28 cellular contexts compared by ENCODE assay signal in genomic region chr1:33391669-33392068, GRCh38. TPM values are rescaled to one million over a fixed set of nuclear protein-coding genes. Genes with fewer than 3 reads are reported as not detected.
A peak's percentile ranks its signal among the peaks of the same experiment; 100 is the strongest.
DNase-seq lines count a peak whose midpoint lies in the region; ATAC-seq and TF ChIP-seq lines count a peak whose summit lies in the region.
"Had no signal": no experiment of that assay in that cellular context is flagged by ENCODE, and none has a peak within 500 bp of the region (broad histone marks: within the 10 kb centered on the region; RNA-seq: fewer than 3 reads in every experiment).

No MANE protein-coding gene starts in this region.

- peaks cover 55% of the 10 kb centered on the region for H3K79me2 ChIP-seq in neural cell (replicated peaks; ENCODE audit: insufficient read depth, low read length)

- peak overlapping the region; percentile 39; the same call in 1 of the 2 replicates for H3K23ac ChIP-seq in IMR-90 (ENCODE audit: low read depth, low read length)

- intact Hi-C loops in IMR-90 (cut with micrococcal nuclease) = no loop called here

- TF ChIP-seq POLR2A in IMR-90 (IDR thresholded peaks at IDR 0.05; ENCODE audit: low read depth, low read length) = no peak

- dilution Hi-C loops in IMR-90 (cut with HindIII; ENCODE audit: low sequenced_read_pairs, unreplicated experiment) = no loop called here

- DNase-seq in IMR-90 (no peak), NCI-H69 (lab: John Stamatoyannopoulos, UW) (peak; percentile 20), iPS-NIHi7 (ENCODE audit: extremely low spot score) (peak; percentile 19), OCI-M1 (lab: John Stamatoyannopoulos, UW) (no peak), chondrocyte (ENCODE audit: low spot score) (no peak)
- DNase-seq in stimulated activated CD4-positive, alpha-beta T cell treated with anti-CD3 and anti-CD28 coated beads, Interleukin-2, amount 100 ng/mL, for 24 hours = no peak
- DNase-seq: AML-193; CD4-positive, alpha-beta memory T cell; COR-L47; DMS53; GM23248; H7; NCI-H1105; NCI-H1694 treated with DMSO at 0.1 percent for 48 hours; NCI-H2081; NCI-H2171 treated with DMSO at 0.1 percent for 48 hours; NCI-H345; NCI-H510A treated with DMSO at 0.1 percent for 48 hours; SHP77 treated with DMSO at 0.1 percent for 48 hours; SW 1271 had no signal

- peak overlapping the region; percentile 84 for H2BK20ac ChIP-seq in IMR-90 (ENCODE audit: low read depth, low read length)

- H3K4me3 ChIP-seq in IMR-90 (ENCODE audit: insufficient read depth, low read depth, low read length) = no peak overlapping the region
- H3K4me3 ChIP-seq in neural cell (ENCODE audit: low read length) = peak overlapping the region; percentile 71
- H3K4me3 ChIP-seq: A549; BLaER1 treated with 17β-estradiol and CSF1 and Interleukin-3, amounts not matched to agents 10 nM and 100 nM; GM23248; K562 had no signal

- H2AK5ac ChIP-seq in IMR-90 (ENCODE audit: low read depth, low read length) = peak overlapping the region; percentile 84

- H3K18ac ChIP-seq in IMR-90 (ENCODE audit: low read depth, low read length) = peak overlapping the region; percentile 99

- POLR2A ChIA-PET in IMR-90 (lab: Charles Lee; ENCODE audit: unreplicated experiment) = no interaction called here

- 80% methylated on average over 2 of the region's 5 CpGs; no CpG with 5 or more reads in 1 of the 2 experiments for WGBS in IMR-90 (ENCODE audit: extremely low coverage in 2 of 2, insufficient read length in 1 of 2), 2 experiments

- peak overlapping the region; percentile 98 for H2BK120ac ChIP-seq in IMR-90 (ENCODE audit: low read depth, low read length)

- H3K79me1 ChIP-seq in IMR-90 (ENCODE audit: low read depth in 1 of 2, low read length in 2 of 2) = peaks cover 12 to 28% of the 10 kb centered on the region in 2 experiments; a peak in 3 of 4 replicates

- H3K36me3 Mint-ChIP-seq in chondrocyte (ENCODE audit: low read depth) = no peaks in the 10 kb centered on the region
- H3K36me3 Mint-ChIP-seq: CD4-positive, alpha-beta memory T cell had no signal

- H2AK9ac ChIP-seq in IMR-90 (replicated peaks; ENCODE audit: low read depth, low read length, poor library complexity) = peak overlapping the region; percentile 6

- no peaks in the 10 kb centered on the region for H3K27me3 ChIP-seq in IMR-90 (ENCODE audit: control insufficient read depth, insufficient read depth, low read length)
- no peaks in the 10 kb centered on the region for H3K27me3 ChIP-seq in neural cell (ENCODE audit: insufficient read depth, low read depth, low read length)
- H3K27me3 ChIP-seq: BLaER1 treated with 17β-estradiol and CSF1 and Interleukin-3, amounts not matched to agents 10 nM and 100 nM had no signal

- H3K9me3 ChIP-seq in IMR-90 (ENCODE audit: control insufficient read depth, insufficient read depth, low read length) (no peaks in the 10 kb centered on the region), neural cell (ENCODE audit: low read length) (peaks cover 6% of the 10 kb centered on the region)
- H3K9me3 ChIP-seq: A549; BLaER1 treated with 17β-estradiol and CSF1 and Interleukin-3, amounts not matched to agents 10 nM and 100 nM had no signal

- no peak overlapping the region for H3K4me3 Mint-ChIP-seq in chondrocyte (ENCODE audit: unreplicated experiment)
- H3K4me3 Mint-ChIP-seq: CD4-positive, alpha-beta memory T cell had no signal

- TF ChIP-seq RAD21 in IMR-90 (IDR thresholded peaks at IDR 0.05; ENCODE audit: low read length) (no peak), neural cell (conservative IDR thresholded peaks at IDR 0.05) (no peak)

- H3K9me1 ChIP-seq in IMR-90 (ENCODE audit: insufficient read depth, low read length) = peaks cover 20% of the 10 kb centered on the region

- H3K4me2 ChIP-seq in IMR-90 (ENCODE audit: low read depth, low read length) = no peak overlapping the region
- H3K4me2 ChIP-seq in neural cell (ENCODE audit: low read length) = peak overlapping the region; percentile 75
- H3K4me2 ChIP-seq: A549 had no signal

- no peaks in the 10 kb centered on the region for H3K27me3 Mint-ChIP-seq in chondrocyte (ENCODE audit: low read depth)

- H4K91ac ChIP-seq in IMR-90 (ENCODE audit: insufficient read depth, low read depth, low read length) = peak overlapping the region; percentile 65

- peak overlapping the region; percentile 14 for H2BK5ac ChIP-seq in IMR-90 (ENCODE audit: low read depth, low read length, poor library complexity, severe bottlenecking)

- H4K20me1 ChIP-seq in IMR-90 (ENCODE audit: insufficient read depth, low read length) (no peaks in the 10 kb centered on the region), neural cell (ENCODE audit: insufficient read depth) (no peaks in the 10 kb centered on the region)
- H4K20me1 ChIP-seq: BLaER1 treated with 17β-estradiol and CSF1 and Interleukin-3, amounts not matched to agents 10 nM and 100 nM had no signal

- H3K27ac Mint-ChIP-seq in chondrocyte (ENCODE audit: unreplicated experiment) = no peak overlapping the region
- H3K27ac Mint-ChIP-seq: CD4-positive, alpha-beta memory T cell had no signal

- H3K9me2 ChIP-seq in neural cell (ENCODE audit: insufficient read depth, low read length) = no peaks in the 10 kb centered on the region

- ATAC-seq in IMR-90 (ENCODE audit: low read depth) (no peak), GM21515 (IDR thresholded peaks at IDR 0.05; ENCODE audit: unreplicated experiment) (no peak)
- ATAC-seq: A549, HepG2, K562, Panc1 had no signal

- no peak overlapping the region for H3K56ac ChIP-seq in IMR-90 (ENCODE audit: extremely low read depth, insufficient read depth, low read length)

- TF ChIP-seq CTCF in IMR-90 (conservative IDR thresholded peaks at IDR 0.05; ENCODE audit: low read depth, low read length) (no peak), neural cell (IDR thresholded peaks at IDR 0.05; ENCODE audit: poor library complexity, severe bottlenecking) (no peak), chondrocyte (IDR thresholded peaks at IDR 0.05) (no peak)

- TF ChIP-seq EP300 in neural cell (conservative IDR thresholded peaks at IDR 0.05; ENCODE audit: poor library complexity, severe bottlenecking) = no peak

- H3K9ac ChIP-seq in IMR-90 (ENCODE audit: low read depth, low read length) = no peak overlapping the region
- H3K9ac ChIP-seq in neural cell (ENCODE audit: low read length) = peak overlapping the region; percentile 92
- H3K9ac ChIP-seq: BLaER1 treated with 17β-estradiol and CSF1 and Interleukin-3, amounts not matched to agents 10 nM and 100 nM; GM23248 had no signal

- peak overlapping the region; percentile 44 to 54; a peak in 3 of 4 replicates for H4K8ac ChIP-seq in IMR-90 (ENCODE audit: low read depth in 2 of 2, low read length in 2 of 2)

- peak overlapping the region; percentile 93; the same call in 2 of the 3 replicates for H2BK15ac ChIP-seq in IMR-90 (ENCODE audit: low read depth, low read length)

- CTCF ChIA-PET in IMR-90 (lab: Yijun Ruan, JAX) = interaction anchor here (0.7 to 0.8 kb wide), 2 partner anchors 64 to 79 kb away, joined by 3 to 5 read pairs; no protein-coding TSS in a partner anchor

- peak overlapping the region; percentile 69 for H4K5ac ChIP-seq in IMR-90 (ENCODE audit: low read depth, low read length)

- H3K36me3 ChIP-seq in IMR-90 (ENCODE audit: control insufficient read depth, insufficient read depth, low read length) (no peaks in the 10 kb centered on the region), neural cell (ENCODE audit: insufficient read depth, low read length) (peaks cover 7% of the 10 kb centered on the region)
- H3K36me3 ChIP-seq: BLaER1 treated with 17β-estradiol and CSF1 and Interleukin-3, amounts not matched to agents 10 nM and 100 nM had no signal

- H3K14ac ChIP-seq in IMR-90 (replicated peaks; ENCODE audit: low read depth, low read length) = peak overlapping the region; percentile 70

- H3K4me1 ChIP-seq in IMR-90 (ENCODE audit: control insufficient read depth, insufficient read depth, low read length) = peaks cover 55% of the 10 kb centered on the region
- H3K4me1 ChIP-seq: A549 had no signal

- peak overlapping the region; percentile 32; the same call in 1 of the 2 replicates for H3K27ac ChIP-seq in IMR-90 (ENCODE audit: insufficient read depth, low read length)
- peak overlapping the region; percentile 99 for H3K27ac ChIP-seq in neural cell (ENCODE audit: low read length)
- H3K27ac ChIP-seq: A549; BLaER1 treated with 17β-estradiol and CSF1 and Interleukin-3, amounts not matched to agents 10 nM and 100 nM; RWPE1 had no signal

- no TSS peak for BruUV-seq in IMR-90 (replicated peaks; lab: Mats Ljungman, UMichigan)

- peak overlapping the region; percentile 97 for H3K4ac ChIP-seq in IMR-90 (ENCODE audit: low read depth, low read length)

- in situ Hi-C loops in IMR-90 (cut with MboI; ENCODE audit: low sequenced_read_pairs) = loop anchor here (5.0 kb wide), 1 partner anchor 41 kb away; the partner anchor contains the start of gene PHC2

- peaks cover 22% of the 10 kb centered on the region for H3F3A ChIP-seq in neural cell (ENCODE audit: insufficient read depth, low read length, poor library complexity, severe bottlenecking)

- H3K4me1 Mint-ChIP-seq in chondrocyte (ENCODE audit: low read depth) = peaks cover 44% of the 10 kb centered on the region

- peaks cover 3% of the 10 kb centered on the region for H3K9me3 Mint-ChIP-seq in chondrocyte (ENCODE audit: low read depth)
- H3K9me3 Mint-ChIP-seq: CD4-positive, alpha-beta memory T cell had no signal

- H2AFZ ChIP-seq in IMR-90 (replicated peaks; ENCODE audit: low read length, poor library complexity) = no peak overlapping the region
- H2AFZ ChIP-seq in neural cell (ENCODE audit: low read depth, low read length) = no peak overlapping the region
- H2AFZ ChIP-seq: GM23248 had no signal

TF ChIP-seq in IMR-90, 13 proteins besides CTCF, POLR2A, EP300 and RAD21 (continues in another document):
- TF ChIP-seq USF2 (IDR thresholded peaks at IDR 0.05; ENCODE audit: low read depth, low read length) = no peak

TF ChIP-seq in neural cell, 6 proteins besides CTCF, POLR2A, EP300 and RAD21 (continues in another document):
- TF ChIP-seq MXI1 (conservative IDR thresholded peaks at IDR 0.05; ENCODE audit: poor library complexity, severe bottlenecking) (no peak), TAF1 (IDR thresholded peaks at IDR 0.05; ENCODE audit: low read depth) (no peak), SMC3 (conservative IDR thresholded peaks at IDR 0.05; ENCODE audit: poor library complexity) (no peak)

RNA-seq across cellular contexts. Expression of gene PHC2, which starts 39.2 kb away (rescaled TPM):
- total RNA-seq in IMR-90 (2012; rRNA removed) (43.3 and 46.4 TPM in 2 replicates), chondrocyte (75.9 to 99.7 TPM (median 91.5 TPM) in 3 replicates)
- polyA plus RNA-seq in IMR-90 (2012; rRNA removed) (86.3 and 98.1 TPM in 2 replicates), neural cell (171 and 179 TPM in 2 replicates)
- 91.9 and 128 TPM in 2 replicates for polyA plus RNA-seq in IMR-90 (2012; cell fraction: cytosol; rRNA removed)
- 110 and 133 TPM in 2 replicates for polyA plus RNA-seq in IMR-90 (2012; cell fraction: nucleus; rRNA removed; ENCODE audit: low replicate concordance)
- 154 and 155 TPM in 2 replicates for polyA minus RNA-seq in neural cell

Comparison
In these comparisons a context has a peak if more than half of its experiments do, and no peak if none do; other contexts are left out.
1. DNase-seq: peak in NCI-H69 (single experiment) and iPS-NIHi7 (single experiment); none in IMR-90 (single experiment), OCI-M1 (single experiment), chondrocyte (single experiment) and stimulated activated CD4-positive, alpha-beta T cell treated with anti-CD3 and anti-CD28 coated beads, Interleukin-2, amount 100 ng/mL, for 24 hours (0 of 2).